In the genomic region with DNA sequence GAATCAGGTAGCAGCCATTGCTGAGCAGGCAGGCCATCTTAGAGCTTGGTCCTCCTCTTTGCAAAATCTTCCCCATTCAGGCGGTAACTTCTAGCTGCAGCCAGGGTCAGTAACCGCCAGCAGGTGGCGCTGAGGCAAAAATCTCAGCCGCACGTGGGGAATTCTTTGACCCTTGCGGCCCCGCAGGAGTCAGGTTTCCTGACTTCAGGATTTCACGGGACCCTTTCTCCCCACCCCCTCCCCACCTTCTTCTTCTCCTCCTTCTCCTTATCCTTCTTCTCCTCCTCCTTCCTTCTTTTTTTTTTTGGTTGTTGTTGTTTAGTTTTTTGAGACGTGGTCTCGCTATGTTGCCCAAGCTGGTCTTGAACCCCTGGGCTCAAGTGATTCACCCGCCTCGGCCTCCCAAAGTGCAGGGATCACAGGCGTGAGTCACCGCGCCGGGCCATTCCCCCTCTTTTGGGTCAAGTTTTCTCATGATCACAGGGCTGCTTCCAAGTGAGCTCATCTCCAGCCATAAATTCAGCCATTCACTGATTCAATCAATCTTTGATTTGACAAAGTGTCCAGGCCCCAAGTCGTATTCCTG, we compare ENCODE assay signal across 9 cellular contexts. TPM values are rescaled to one million over a fixed set of nuclear protein-coding genes. Genes with fewer than 3 reads are reported as not detected.
DNase-seq lines count a peak whose midpoint lies in the region; ATAC-seq, FAIRE-seq and TF ChIP-seq lines count a peak whose summit lies in the region.
"Had no signal": no experiment of that assay in that cellular context is flagged by ENCODE, and none has a peak within 500 bp of the region (broad histone marks: within the 10 kb centered on the region; RNA-seq: fewer than 3 reads in every experiment).

No MANE protein-coding gene starts in this region.

- no peaks in the 10 kb centered on the region for H3K36me3 ChIP-seq in DOHH2 (ENCODE audit: control insufficient read depth, low read length)
- no peaks in the 10 kb centered on the region for H3K36me3 ChIP-seq in astrocyte (ENCODE audit: insufficient read depth, low read length)
- H3K36me3 ChIP-seq in iPS-18a (ENCODE audit: control insufficient read depth, low read depth, low read length) = no peaks in the 10 kb centered on the region

- H3F3A ChIP-seq in DOHH2 (ENCODE audit: control insufficient read depth, insufficient read depth) = no peaks in the 10 kb centered on the region

- H3K4me1 ChIP-seq in DOHH2 (ENCODE audit: control insufficient read depth, low read length) (peaks cover 16% of the 10 kb centered on the region), astrocyte (ENCODE audit: insufficient read depth, low read length) (no peaks in the 10 kb centered on the region), iPS-18a (ENCODE audit: control insufficient read depth, low read depth, low read length) (peaks cover 32% of the 10 kb centered on the region)

- H2AFZ ChIP-seq in astrocyte (ENCODE audit: low read depth, low read length) = peak overlapping the region; percentile 49

- no peaks in the 10 kb centered on the region for H3K9me3 Mint-ChIP-seq in astrocyte (ENCODE audit: unreplicated experiment)

- peak; percentile 93 for TF ChIP-seq CTCF in DOHH2 (IDR thresholded peaks at IDR 0.05; ENCODE audit: low read depth, low read length, poor library complexity, severe bottlenecking)
- peak; percentile 86 for TF ChIP-seq CTCF in astrocyte (IDR thresholded peaks at IDR 0.05; ENCODE audit: insufficient read depth, low read depth, low read length)

- H4K20me1 ChIP-seq in DOHH2 (ENCODE audit: control insufficient read depth, insufficient read depth, low read depth, low read length) = no peaks in the 10 kb centered on the region
- no peaks in the 10 kb centered on the region for H4K20me1 ChIP-seq in astrocyte (ENCODE audit: insufficient read depth, low read length)

- H3K79me2 ChIP-seq in DOHH2 (ENCODE audit: control insufficient read depth, low read length) = no peaks in the 10 kb centered on the region
- no peaks in the 10 kb centered on the region for H3K79me2 ChIP-seq in astrocyte (ENCODE audit: insufficient read depth, low read length)

- peaks cover 10% of the 10 kb centered on the region for H3K27me3 ChIP-seq in DOHH2 (ENCODE audit: control insufficient read depth, low read length)
- H3K27me3 ChIP-seq in astrocyte (ENCODE audit: insufficient read depth, low read length) = no peaks in the 10 kb centered on the region
- no peaks in the 10 kb centered on the region for H3K27me3 ChIP-seq in iPS-18a (ENCODE audit: control insufficient read depth, insufficient read depth, low read length)

- H3K27ac ChIP-seq in DOHH2 (ENCODE audit: low read depth, low read length) (no peak overlapping the region), astrocyte (ENCODE audit: low read depth, low read length) (no peak overlapping the region), iPS-18a (ENCODE audit: low read length) (peak overlapping the region; percentile 22)

- H3K4me3 Mint-ChIP-seq in astrocyte (ENCODE audit: unreplicated experiment) = no peak overlapping the region

- H3K9me3 ChIP-seq in DOHH2 (ENCODE audit: control insufficient read depth, insufficient read depth, low read length) (no peaks in the 10 kb centered on the region), astrocyte (ENCODE audit: insufficient read depth, low read depth, low read length) (no peaks in the 10 kb centered on the region), iPS-18a (ENCODE audit: control insufficient read depth, low read depth, low read length) (no peaks in the 10 kb centered on the region)

- no peaks in the 10 kb centered on the region for H3K36me3 Mint-ChIP-seq in astrocyte (ENCODE audit: low read depth, unreplicated experiment)

- H3K4me2 ChIP-seq in DOHH2 (ENCODE audit: low read length) (no peak overlapping the region), astrocyte (ENCODE audit: low read length) (peak overlapping the region; percentile 44)

- H3K27me3 Mint-ChIP-seq in astrocyte (ENCODE audit: low read depth, unreplicated experiment) = peaks cover 8% of the 10 kb centered on the region

- DNase-seq in Kasumi-1 (lab: John Stamatoyannopoulos, UW) = peak; percentile 36 to 54
- peak; percentile 53 for DNase-seq in T1000 (lab: John Stamatoyannopoulos, UW)
- DNase-seq in astrocyte (ENCODE audit: low read depth) = peak; percentile 42
- peak; percentile 39 to 68 (median 51) for DNase-seq in stimulated activated CD4-positive, alpha-beta T cell treated with anti-CD3 and anti-CD28 coated beads, Interleukin-12 subunit alpha, Interleukin-12 subunit beta, amount 100 ng/mL, for 48 hours (ENCODE audit: low read depth in 2 of 3, low spot score in 1 of 3)

- FAIRE-seq in astrocyte (lab: Jason Lieb, UNC) = peak; percentile 13
- FAIRE-seq: endometrium had no signal

- H3K4me3 ChIP-seq in DOHH2 (ENCODE audit: low read length) (no peak overlapping the region), astrocyte (ENCODE audit: insufficient read depth, low read depth, low read length) (no peak overlapping the region), iPS-18a (ENCODE audit: low read length) (no peak overlapping the region)

- no peak overlapping the region for H3K27ac Mint-ChIP-seq in astrocyte (ENCODE audit: unreplicated experiment)

- H3K9me2 ChIP-seq in DOHH2 (replicated peaks; ENCODE audit: control insufficient read depth, low read length) = no peaks in the 10 kb centered on the region

- H3K9ac ChIP-seq in astrocyte (ENCODE audit: low read length) = no peak overlapping the region
- no peak overlapping the region for H3K9ac ChIP-seq in iPS-18a (ENCODE audit: low read length)

- no peak for ATAC-seq in GM21528 (IDR thresholded peaks at IDR 0.05; ENCODE audit: low FRiP score, unreplicated experiment)
- ATAC-seq in HG03457 (IDR thresholded peaks at IDR 0.05; ENCODE audit: unreplicated experiment) = no peak

- peaks cover 2% of the 10 kb centered on the region for H3K4me1 Mint-ChIP-seq in astrocyte (ENCODE audit: low read depth, unreplicated experiment)

RNA-seq across cellular contexts. Expression of gene TENT5B, which starts 33.4 kb away (rescaled TPM):
- total RNA-seq in astrocyte = 5.9 and 9.8 TPM in 2 replicates

RNA-seq across cellular contexts. Expression of gene TRNP1, which starts 52.6 kb away (rescaled TPM):
- 16.4 and 19.2 TPM in 2 replicates for total RNA-seq in astrocyte
